Comparison of ENCODE assay signal across 11 cellular contexts in the genomic region with DNA sequence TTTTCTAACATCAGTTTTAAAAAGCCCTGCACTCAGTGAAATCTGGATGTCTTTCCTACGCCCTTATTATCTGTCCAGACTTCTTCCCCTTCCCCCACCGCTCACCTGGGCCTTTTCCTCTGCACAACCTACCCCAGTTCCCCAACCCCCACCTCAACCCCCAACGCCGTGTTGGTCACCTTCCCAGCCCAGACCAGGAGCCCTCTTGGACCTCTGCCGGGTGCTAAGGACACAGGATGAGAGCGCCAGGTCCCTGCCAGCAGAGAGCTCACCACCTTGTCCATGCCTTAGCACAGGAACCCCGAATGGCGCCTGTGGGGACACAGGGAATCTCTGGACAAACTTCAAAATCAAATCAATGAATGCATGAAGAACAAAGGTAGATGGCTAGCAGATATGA. TPM values are rescaled to one million over a fixed set of nuclear protein-coding genes. Genes with fewer than 3 reads are reported as not detected.
A peak's percentile ranks its signal among the peaks of the same experiment; 100 is the strongest.
DNase-seq lines count a peak whose midpoint lies in the region; ATAC-seq and TF ChIP-seq lines count a peak whose summit lies in the region.
"Had no signal": no experiment of that assay in that cellular context is flagged by ENCODE, and none has a peak within 500 bp of the region (broad histone marks: within the 10 kb centered on the region; RNA-seq: fewer than 3 reads in every experiment).

No MANE protein-coding gene starts in this region.

- no peak for TF ChIP-seq CTCF in VCaP (conservative IDR thresholded peaks at IDR 0.05)

- peak overlapping the region; percentile 95; the same call in 1 of the 2 replicates for H3K27ac ChIP-seq in VCaP

- H3K36me3 Mint-ChIP-seq in activated CD8-positive, alpha-beta memory T cell treated with anti-CD3 and anti-CD28 coated beads, Interleukin-2, amount 10 ng/mL, durations not matched to agents 7 days and 5 days = peaks cover 6% of the 10 kb centered on the region
- H3K36me3 Mint-ChIP-seq in stimulated activated memory B cell treated with anti-CD40 and anti-IgM and Interleukin-4, amounts not matched to agents 10 μg/mL and 1 μg/mL and 100 μg/mL, for 72 hours = peaks cover 2% of the 10 kb centered on the region

- H3K4me1 Mint-ChIP-seq in activated CD8-positive, alpha-beta memory T cell treated with anti-CD3 and anti-CD28 coated beads, Interleukin-2, amount 10 ng/mL, durations not matched to agents 7 days and 5 days = peaks cover 24% of the 10 kb centered on the region
- H3K4me1 Mint-ChIP-seq in stimulated activated memory B cell treated with anti-CD40 and anti-IgM and Interleukin-4, amounts not matched to agents 10 μg/mL and 1 μg/mL and 100 μg/mL, for 72 hours = peaks cover 22% of the 10 kb centered on the region

- CTCF ChIA-PET in activated CD8-positive, alpha-beta memory T cell treated with anti-CD3 and anti-CD28 coated beads, Interleukin-2, amount 10 ng/mL, durations not matched to agents 7 days and 5 days (lab: Charles Lee) = interaction anchor here (0.6 kb wide), 1 partner anchor 25 kb away, joined by 3 read pairs; no protein-coding TSS in a partner anchor

- no peak overlapping the region for H3K4me3 Mint-ChIP-seq in activated CD8-positive, alpha-beta memory T cell treated with anti-CD3 and anti-CD28 coated beads, Interleukin-2, amount 10 ng/mL, durations not matched to agents 7 days and 5 days
- H3K4me3 Mint-ChIP-seq in stimulated activated memory B cell treated with anti-CD40 and anti-IgM and Interleukin-4, amounts not matched to agents 10 μg/mL and 1 μg/mL and 100 μg/mL, for 72 hours = peak overlapping the region; percentile 92

- H3K27me3 Mint-ChIP-seq in activated CD8-positive, alpha-beta memory T cell treated with anti-CD3 and anti-CD28 coated beads, Interleukin-2, amount 10 ng/mL, durations not matched to agents 7 days and 5 days = no peaks in the 10 kb centered on the region
- no peaks in the 10 kb centered on the region for H3K27me3 Mint-ChIP-seq in stimulated activated memory B cell treated with anti-CD40 and anti-IgM and Interleukin-4, amounts not matched to agents 10 μg/mL and 1 μg/mL and 100 μg/mL, for 72 hours

- H3K9me3 Mint-ChIP-seq in activated CD8-positive, alpha-beta memory T cell treated with anti-CD3 and anti-CD28 coated beads, Interleukin-2, amount 10 ng/mL, durations not matched to agents 7 days and 5 days (ENCODE audit: low read depth) = no peaks in the 10 kb centered on the region
- H3K9me3 Mint-ChIP-seq in stimulated activated memory B cell treated with anti-CD40 and anti-IgM and Interleukin-4, amounts not matched to agents 10 μg/mL and 1 μg/mL and 100 μg/mL, for 72 hours = peaks cover under 1% of the 10 kb centered on the region

- peak overlapping the region; percentile 15 for H3K27ac Mint-ChIP-seq in activated CD8-positive, alpha-beta memory T cell treated with anti-CD3 and anti-CD28 coated beads, Interleukin-2, amount 10 ng/mL, durations not matched to agents 7 days and 5 days
- H3K27ac Mint-ChIP-seq in stimulated activated memory B cell treated with anti-CD40 and anti-IgM and Interleukin-4, amounts not matched to agents 10 μg/mL and 1 μg/mL and 100 μg/mL, for 72 hours = peak overlapping the region; percentile 98

- no peak for DNase-seq in activated CD8-positive, alpha-beta memory T cell treated with anti-CD3 and anti-CD28 coated beads, Interleukin-2, amount 10 ng/mL, durations not matched to agents 7 days and 5 days
- DNase-seq in activated CD8-positive, alpha-beta memory T cell treated with anti-CD3 and anti-CD28 coated beads, Interleukin-2, amount 50 U/mL, for 4 hours = no peak
- peak; percentile 14 for DNase-seq in iPS-NIHi11 (ENCODE audit: low spot score)
- DNase-seq in stimulated activated CD4-positive, alpha-beta T cell treated with anti-CD3 and anti-CD28 coated beads, Interleukin-4, amount 100 ng/mL, for 24 hours = no peak
- no peak for DNase-seq in anterior cingulate cortex (lab: John Stamatoyannopoulos, UW)
- DNase-seq: ACHN, NCI-H187, NCI-H82 had no signal

- ATAC-seq in activated CD8-positive, alpha-beta memory T cell treated with anti-CD3 and anti-CD28 coated beads, Interleukin-2, amount 10 ng/mL, durations not matched to agents 7 days and 5 days = no peak
- no peak for ATAC-seq in stimulated activated memory B cell treated with anti-CD40 and anti-IgM and Interleukin-4, amounts not matched to agents 10 μg/mL and 1 μg/mL and 100 μg/mL, for 72 hours
- no peak for ATAC-seq in GM21367 (IDR thresholded peaks at IDR 0.05; ENCODE audit: unreplicated experiment)

RNA-seq across cellular contexts. Expression of a gene that starts 1.0 kb away (rescaled TPM):
- total RNA-seq in activated CD8-positive, alpha-beta memory T cell treated with anti-CD3 and anti-CD28 coated beads, Interleukin-2, amount 10 ng/mL, durations not matched to agents 7 days and 5 days = 1 to 10 TPM; 5.1 to 8.3 TPM

RNA-seq across cellular contexts. Expression of a gene that starts 26.8 kb away (rescaled TPM):
- 10 to 100 TPM; 63.9 to 73.0 TPM for total RNA-seq in activated CD8-positive, alpha-beta memory T cell treated with anti-CD3 and anti-CD28 coated beads, Interleukin-2, amount 10 ng/mL, durations not matched to agents 7 days and 5 days
